ENCODE assay signal across 25 cellular contexts in the genomic region with DNA sequence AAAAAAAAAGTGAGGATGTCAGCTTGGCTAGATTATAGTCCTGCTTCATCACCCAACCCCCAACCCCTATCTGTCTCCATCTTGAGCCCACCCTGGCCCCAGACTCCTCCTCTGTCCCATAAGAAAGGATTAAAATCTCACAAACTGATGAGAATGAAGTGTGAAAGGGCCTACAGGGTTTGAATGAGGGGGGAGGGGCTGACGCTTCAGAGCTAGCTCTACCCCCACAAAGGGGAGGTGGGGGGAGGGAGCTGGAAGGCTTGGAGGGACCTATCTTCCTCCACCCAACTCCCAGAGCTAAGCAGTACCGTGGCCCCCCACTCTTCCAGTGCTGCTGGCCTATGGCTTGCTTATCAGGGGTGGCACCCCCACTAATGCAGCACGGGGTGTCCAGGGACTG. TPM values are rescaled to one million over a fixed set of nuclear protein-coding genes. Genes with fewer than 3 reads are reported as not detected.
"Had no signal": no experiment of that assay in that cellular context is flagged by ENCODE, and none has a peak within 500 bp of the region (broad histone marks: within the 10 kb centered on the region; RNA-seq: fewer than 3 reads in every experiment).

No MANE protein-coding gene starts in this region.

- H3K27ac Mint-ChIP-seq: activated naive CD8-positive, alpha-beta T cell; activated T-helper 17 cell treated with anti-CD3 and anti-CD28 coated beads, Interleukin-2, amount 50 U/mL, for 72 hours; memory B cell; stimulated activated memory B cell treated with anti-CD40 and anti-IgM and Interleukin-4, amounts not matched to agents 10 μg/mL and 1 μg/mL and 100 μg/mL, for 72 hours; type B pancreatic cell had no signal

- H3K9me3 ChIP-seq: adrenal gland, ascending aorta, mucosa of descending colon, right lobe of liver had no signal

- H3K9me3 Mint-ChIP-seq: activated T-helper 17 cell treated with anti-CD3 and anti-CD28 coated beads, Interleukin-2, amount 50 U/mL, for 72 hours; memory B cell; stimulated activated memory B cell treated with anti-CD40 and anti-IgM and Interleukin-4, amounts not matched to agents 10 μg/mL and 1 μg/mL and 100 μg/mL, for 72 hours; type B pancreatic cell had no signal

- H3K4me1 Mint-ChIP-seq: activated T-helper 17 cell treated with anti-CD3 and anti-CD28 coated beads, Interleukin-2, amount 50 U/mL, for 72 hours; memory B cell; stimulated activated memory B cell treated with anti-CD40 and anti-IgM and Interleukin-4, amounts not matched to agents 10 μg/mL and 1 μg/mL and 100 μg/mL, for 72 hours had no signal

- H3K4me1 ChIP-seq: adrenal gland, ascending aorta had no signal

- H3K4me3 Mint-ChIP-seq: activated naive CD8-positive, alpha-beta T cell; activated T-helper 17 cell treated with anti-CD3 and anti-CD28 coated beads, Interleukin-2, amount 50 U/mL, for 72 hours; memory B cell; stimulated activated memory B cell treated with anti-CD40 and anti-IgM and Interleukin-4, amounts not matched to agents 10 μg/mL and 1 μg/mL and 100 μg/mL, for 72 hours had no signal

- H3K36me3 ChIP-seq: adrenal gland, ascending aorta, brain microvascular endothelial cell, right lobe of liver, WERI-Rb-1 had no signal

- DNase-seq: activated T-cell treated with anti-CD3 and anti-CD28 coated beads, Interleukin-2, amount 50 U/mL, for 1 hour; brain microvascular endothelial cell; central memory CD4-positive, alpha-beta T cell; effector memory CD4-positive, alpha-beta T cell; foreskin melanocyte; left colon; mucosa of descending colon; right lobe of liver; WERI-Rb-1 had no signal

- H3K27ac ChIP-seq: ascending aorta, brain microvascular endothelial cell, right lobe of liver, skin epidermis, WERI-Rb-1 had no signal

- H3K36me3 Mint-ChIP-seq: activated naive CD8-positive, alpha-beta T cell; memory B cell; stimulated activated memory B cell treated with anti-CD40 and anti-IgM and Interleukin-4, amounts not matched to agents 10 μg/mL and 1 μg/mL and 100 μg/mL, for 72 hours; type B pancreatic cell had no signal

- H3K4me3 ChIP-seq: adrenal gland, ascending aorta, mucosa of descending colon, right lobe of liver, skin epidermis had no signal

- H3K27me3 ChIP-seq: right lobe of liver had no signal

RNA-seq across cellular contexts. Expression of a gene that starts 43.7 kb away (rescaled TPM):
- total RNA-seq: activated T-helper 17 cell treated with anti-CD3 and anti-CD28 coated beads, Interleukin-2, amount 50 U/mL, for 72 hours; ascending aorta; dermis microvascular lymphatic vessel endothelial cell; endothelial cell of umbilical vein; esophagus mucosa; lower leg skin; right lobe of liver; T-helper 2 cell treated with Interferon-gamma antibody and Interleukin-4, amounts not matched to agents 100 ng/mL and 5 ng/mL, for 36 hours; temporal lobe had no signal
- polyA plus RNA-seq: endothelial cell of umbilical vein, keratinocyte, neural cell had no signal
